ENCODE assay signal across 20 cellular contexts in the genomic region with DNA sequence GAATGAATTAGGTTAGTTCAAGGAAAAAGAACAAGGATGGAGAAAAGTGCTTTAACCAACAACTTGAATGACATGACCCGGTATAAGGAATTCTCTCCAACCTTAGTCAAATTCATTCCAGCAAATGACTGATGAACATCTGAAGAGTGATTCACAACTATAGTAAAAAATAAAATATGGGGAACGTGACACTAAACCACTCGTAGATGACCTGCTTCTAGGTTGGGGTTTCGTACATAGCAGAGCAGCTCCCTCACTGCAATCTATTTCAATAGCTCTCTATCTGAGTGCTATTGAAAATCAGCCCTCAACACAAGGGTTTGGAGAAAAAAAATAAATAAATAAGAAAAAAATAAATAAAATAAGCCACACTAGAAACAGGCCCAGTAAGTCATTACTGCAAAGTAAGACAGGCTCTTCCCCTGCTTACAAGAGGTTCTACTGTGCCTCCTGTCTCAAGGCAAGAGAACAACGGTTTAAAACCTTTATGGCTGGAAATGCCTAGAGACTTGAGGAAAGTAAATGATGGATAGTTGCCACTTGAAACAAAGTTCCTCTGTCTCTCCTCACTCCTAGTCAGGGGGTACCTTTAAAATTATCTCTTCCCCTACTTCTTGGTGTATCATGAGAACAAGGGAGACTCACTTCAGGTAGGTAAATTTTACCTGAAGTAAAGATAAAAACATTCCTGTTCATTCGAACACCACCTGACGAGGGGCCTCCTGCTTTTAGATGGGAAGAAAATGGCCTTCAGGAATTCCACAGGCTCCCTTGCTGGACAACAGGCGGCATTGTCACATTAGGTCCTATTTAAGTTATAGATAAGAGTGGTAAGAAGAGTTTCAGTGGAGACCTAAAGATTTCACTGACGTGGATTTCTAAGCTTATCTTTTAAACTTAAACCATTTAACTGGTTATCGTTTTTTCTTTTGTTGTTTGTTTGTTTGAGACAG. TPM values are rescaled to one million over a fixed set of nuclear protein-coding genes. Genes with fewer than 3 reads are reported as not detected.
A peak's percentile ranks its signal among the peaks of the same experiment; 100 is the strongest.
DNase-seq lines count a peak whose midpoint lies in the region; ATAC-seq, FAIRE-seq and TF ChIP-seq lines count a peak whose summit lies in the region.
"Had no signal": no experiment of that assay in that cellular context is flagged by ENCODE, and none has a peak within 500 bp of the region (broad histone marks: within the 10 kb centered on the region; RNA-seq: fewer than 3 reads in every experiment).

No MANE protein-coding gene starts in this region.

- DNase-seq in Calu3 (peak; percentile 22), HCEC 1CT (peak; percentile 54), bronchial epithelial cell (ENCODE audit: low read depth) (peak; percentile 14), cardiac septum (ENCODE audit: low spot score) (no peak)
- no peak for DNase-seq in activated naive CD4-positive, alpha-beta T cell treated with anti-CD3 and anti-CD28 coated beads, Interleukin-2, amount 50 U/mL, for 16 hours
- DNase-seq: activated CD4-positive, alpha-beta T cell treated with anti-CD3 and anti-CD28 coated beads for 4 hours; activated naive CD4-positive, alpha-beta T cell treated with anti-CD3 and anti-CD28 coated beads for 36 hours; activated T-cell treated with anti-CD3 and anti-CD28 coated beads for 4 hours; C1 segment of cervical spinal cord; erythroblast; left ventricle myocardium superior; NCI-H1694 treated with DMSO at 0.1 percent for 48 hours; NCI-H524 treated with DMSO at 0.1 percent for 48 hours; PC-9; stimulated activated CD4-positive, alpha-beta T cell treated with anti-CD3 and anti-CD28 coated beads, Interleukin-2, amount 100 ng/mL, for 48 hours; T1000 had no signal

- no peak for FAIRE-seq in bronchial epithelial cell (lab: Jason Lieb, UNC)

- ATAC-seq in GM19324 (IDR thresholded peaks at IDR 0.05; ENCODE audit: low FRiP score, unreplicated experiment) = no peak
- ATAC-seq: left ventricle myocardium superior had no signal

- intact Hi-C loops in Calu3 (cut with micrococcal nuclease; ENCODE audit: unreplicated experiment) (loop anchor here (5.0 to 10.0 kb wide), 4 partner anchors 128 to 535 kb away; partner anchors contain the start of gene SCNN1B), cardiac septum (cut with DNase I) (loop anchor here (10.0 kb wide), 2 partner anchors 368 to 538 kb away; no protein-coding TSS in a partner anchor)

- no peaks in the 10 kb centered on the region for H3K9me3 ChIP-seq in parathyroid adenoma (ENCODE audit: control insufficient read depth, low read length)
- H3K9me3 ChIP-seq: suprapubic skin had no signal

- no peak overlapping the region for H2AFZ ChIP-seq in parathyroid adenoma
- H2AFZ ChIP-seq: PC-9 had no signal

- H3K36me3 Mint-ChIP-seq in Calu3 (ENCODE audit: insufficient read depth, unreplicated experiment) = peaks cover 18% of the 10 kb centered on the region

- no peak overlapping the region for H3K27ac Mint-ChIP-seq in Calu3 (ENCODE audit: unreplicated experiment)
- H3K27ac Mint-ChIP-seq: activated naive CD4-positive, alpha-beta T cell treated with anti-CD3 and anti-CD28 coated beads for 36 hours; dendritic cell treated with granulocyte-macrophage colony-stimulating factor and Interleukin-4, amounts not matched to agents 40 ng/mL and 50 ng/mL, for 4 days had no signal

- no peaks in the 10 kb centered on the region for H3K4me1 Mint-ChIP-seq in Calu3 (ENCODE audit: low read depth, unreplicated experiment)

- no peak overlapping the region for H3K4me2 ChIP-seq in parathyroid adenoma (ENCODE audit: low read length)
- H3K4me2 ChIP-seq: PC-9 had no signal

- H3K27me3 Mint-ChIP-seq in Calu3 (ENCODE audit: unreplicated experiment) = no peaks in the 10 kb centered on the region
- H3K27me3 Mint-ChIP-seq: dendritic cell treated with granulocyte-macrophage colony-stimulating factor and Interleukin-4, amounts not matched to agents 40 ng/mL and 50 ng/mL, for 4 days had no signal

- H3K27ac ChIP-seq in parathyroid adenoma = no peak overlapping the region
- H3K27ac ChIP-seq: PC-9, suprapubic skin had no signal

- H3K9me3 Mint-ChIP-seq in Calu3 (ENCODE audit: low read depth, unreplicated experiment) = no peaks in the 10 kb centered on the region
- H3K9me3 Mint-ChIP-seq: activated naive CD4-positive, alpha-beta T cell treated with anti-CD3 and anti-CD28 coated beads for 36 hours; dendritic cell treated with granulocyte-macrophage colony-stimulating factor and Interleukin-4, amounts not matched to agents 40 ng/mL and 50 ng/mL, for 4 days had no signal

- H3K27me3 ChIP-seq in bronchial epithelial cell (ENCODE audit: control insufficient read depth, insufficient read depth, low read length) (no peaks in the 10 kb centered on the region), parathyroid adenoma (ENCODE audit: control insufficient read depth, insufficient read depth, low read length) (no peaks in the 10 kb centered on the region)
- H3K27me3 ChIP-seq: suprapubic skin had no signal

- peaks cover 2% of the 10 kb centered on the region for H3K79me2 ChIP-seq in parathyroid adenoma

- BruUV-seq in Calu3 (replicated peaks; lab: Mats Ljungman, UMichigan) = no TSS peak

- no peaks in the 10 kb centered on the region for H3K4me1 ChIP-seq in parathyroid adenoma

- H3K4me3 Mint-ChIP-seq in Calu3 (ENCODE audit: low read depth, unreplicated experiment) = no peak overlapping the region
- H3K4me3 Mint-ChIP-seq: activated naive CD4-positive, alpha-beta T cell treated with anti-CD3 and anti-CD28 coated beads for 36 hours; dendritic cell treated with granulocyte-macrophage colony-stimulating factor and Interleukin-4, amounts not matched to agents 40 ng/mL and 50 ng/mL, for 4 days had no signal

- H3K9ac ChIP-seq in parathyroid adenoma = no peak overlapping the region

- H3K36me3 ChIP-seq in bronchial epithelial cell (ENCODE audit: control insufficient read depth, insufficient read depth, low read length) (peaks cover 7% of the 10 kb centered on the region), parathyroid adenoma (ENCODE audit: control insufficient read depth, insufficient read depth, low read length) (no peaks in the 10 kb centered on the region)

- TF ChIP-seq CTCF in Calu3 (IDR thresholded peaks at IDR 0.05; ENCODE audit: unreplicated experiment) (peak; percentile 66), bronchial epithelial cell (IDR thresholded peaks at IDR 0.05; ENCODE audit: insufficient read depth, low read length, severe bottlenecking) (peak; percentile 35), parathyroid adenoma (IDR thresholded peaks at IDR 0.05) (peak; percentile 22)

- CTCF ChIA-PET in Calu3 (lab: Charles Lee) = interaction anchor here (0.6 to 2.1 kb wide), 2 partner anchors 17 to 245 kb away, joined by 3 to 8 read pairs; no protein-coding TSS in a partner anchor

- H3K4me3 ChIP-seq in bronchial epithelial cell (ENCODE audit: low read depth, low read length) = no peak overlapping the region
- no peak overlapping the region for H3K4me3 ChIP-seq in parathyroid adenoma (ENCODE audit: low read depth, low read length)
- H3K4me3 ChIP-seq: PC-9, suprapubic skin had no signal

RNA-seq across cellular contexts. Expression of gene COG7, which starts 20.5 kb away (rescaled TPM):
- total RNA-seq in Calu3 (2022) (28.2 and 29.4 TPM in 2 replicates), bronchial epithelial cell (7.1 and 9.7 TPM in 2 replicates), cardiac septum (14.4 TPM)

Comparison
In these comparisons a context has a peak if more than half of its experiments do, and no peak if none do; other contexts are left out.
1. DNase-seq: peak in Calu3 (single experiment), HCEC 1CT (single experiment) and bronchial epithelial cell (single experiment); none in cardiac septum (single experiment) and activated naive CD4-positive, alpha-beta T cell treated with anti-CD3 and anti-CD28 coated beads, Interleukin-2, amount 50 U/mL, for 16 hours (single experiment).
2. Peak in every context shown above with its lines, with median percentiles within 50 percentile points of each other: CTCF ChIP-seq.